ENCODE assay signal across 21 cellular contexts in the genomic region with DNA sequence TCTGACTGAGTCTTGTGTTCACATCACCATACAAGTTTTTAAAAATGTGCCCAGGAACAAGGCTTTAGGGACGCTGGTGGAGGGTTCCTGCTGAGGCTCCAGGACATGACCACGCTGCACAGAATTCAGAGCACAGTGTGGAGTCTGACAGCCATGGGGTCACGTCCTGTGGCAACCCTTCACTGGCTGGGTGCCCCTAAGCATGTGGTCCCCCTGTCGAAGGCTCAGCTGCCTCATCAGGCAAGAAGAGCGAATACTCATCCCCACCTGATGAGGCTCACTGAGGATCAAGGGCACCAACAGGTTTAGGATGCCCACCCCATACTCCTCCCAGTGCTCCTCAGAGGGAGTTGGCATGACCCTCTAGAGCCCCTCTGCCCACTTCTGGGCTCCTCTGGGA. TPM values are rescaled to one million over a fixed set of nuclear protein-coding genes. Genes with fewer than 3 reads are reported as not detected.
DNase-seq lines count a peak whose midpoint lies in the region; ATAC-seq and TF ChIP-seq lines count a peak whose summit lies in the region.
"Had no signal": no experiment of that assay in that cellular context is flagged by ENCODE, and none has a peak within 500 bp of the region (broad histone marks: within the 10 kb centered on the region; RNA-seq: fewer than 3 reads in every experiment).

No MANE protein-coding gene starts in this region.

- no peaks in the 10 kb centered on the region for H3K9me3 ChIP-seq in Karpas-422 (ENCODE audit: low read length)
- H3K9me3 ChIP-seq in spleen, result no peaks in the 10 kb centered on the region
- H3K9me3 ChIP-seq: adrenal gland, gastroesophageal sphincter, left lung, upper lobe of left lung had no signal

- H3K79me2 ChIP-seq in Karpas-422 (ENCODE audit: low read length), result no peaks in the 10 kb centered on the region

- ATAC-seq in HG03571 (IDR thresholded peaks at IDR 0.05; ENCODE audit: unreplicated experiment) (no peak), HG03196 (IDR thresholded peaks at IDR 0.05; ENCODE audit: unreplicated experiment) (no peak)
- ATAC-seq: gastroesophageal sphincter had no signal

- TF ChIP-seq POLR2A in spleen (IDR thresholded peaks at IDR 0.05), result no peak

- peak overlapping the region; percentile 44 for H3K9ac ChIP-seq in Karpas-422 (ENCODE audit: low read length)

- TF ChIP-seq CTCF in coronary artery (IDR thresholded peaks at IDR 0.05) (no peak), spleen (IDR thresholded peaks at IDR 0.05 in 8 of 11, conservative IDR thresholded peaks at IDR 0.05 in 3 of 11) (no peak)

- H3K4me3 ChIP-seq in Karpas-422 (ENCODE audit: low read length), result peak overlapping the region; percentile 49; the same call in 1 of the 2 replicates
- no peak overlapping the region for H3K4me3 ChIP-seq in coronary artery
- H3K4me3 ChIP-seq in spleen, result no peak overlapping the region
- H3K4me3 ChIP-seq: adrenal gland, gastroesophageal sphincter, left lung, upper lobe of left lung had no signal

- WGBS in spleen, 5 donors, result 83 to 87% (median 85%) methylated on average over 5 of the region's 5 CpGs

- no peaks in the 10 kb centered on the region for H3K27me3 ChIP-seq in Karpas-422 (ENCODE audit: low read length)
- peaks cover 0 to 33% (median 20%) of the 10 kb centered on the region in 7 donors for H3K27me3 ChIP-seq in spleen (replicated peaks in 1 of 7)

- DNase-seq in Karpas-422 (no peak), coronary artery (ENCODE audit: low spot score) (no peak), spleen (peak; percentile 50)
- DNase-seq: activated CD4-positive, alpha-beta T cell treated with anti-CD3 and anti-CD28 coated beads, Interleukin-2, amount 50 U/mL, for 4 hours; activated gamma-delta T cell treated with Interleukin-2 at 50 U/mL for 16 hours; AML-193; caudate nucleus; effector CD8-positive, alpha-beta T cell; IMR-90; occipital lobe; stimulated activated naive CD4-positive, alpha-beta T cell; T-helper 1 cell; upper lobe of left lung had no signal

- no peaks in the 10 kb centered on the region for H3K36me3 ChIP-seq in Karpas-422 (ENCODE audit: insufficient read depth, low read length)
- H3K36me3 ChIP-seq in spleen, result peaks cover 0 to 9% (median 0%) of the 10 kb centered on the region in 6 donors
- H3K36me3 ChIP-seq: adrenal gland, left lung had no signal

- no peaks in the 10 kb centered on the region for H3K9me2 ChIP-seq in Karpas-422 (replicated peaks; ENCODE audit: insufficient read depth, low read length)

- no peaks in the 10 kb centered on the region for H4K20me1 ChIP-seq in Karpas-422 (ENCODE audit: insufficient read depth, low read depth, low read length)

- H3K4me2 ChIP-seq in Karpas-422 (ENCODE audit: low read depth, low read length, poor library complexity, severe bottlenecking), result peak overlapping the region; percentile 61

- no peak overlapping the region for H2AFZ ChIP-seq in Karpas-422 (ENCODE audit: low read length)

- peaks cover 56% of the 10 kb centered on the region for H3K4me1 ChIP-seq in Karpas-422 (ENCODE audit: low read length)
- peaks cover 12 to 68% (median 47%) of the 10 kb centered on the region in 6 donors for H3K4me1 ChIP-seq in spleen

- intact Hi-C loops in spleen (cut with DNase I; ENCODE audit: low total_unique reads), result no loop called here

- H3K27ac ChIP-seq in Karpas-422 (ENCODE audit: low read length), result peak overlapping the region; percentile 67
- peak overlapping the region; percentile 87 to 96 for H3K27ac ChIP-seq in coronary artery
- H3K27ac ChIP-seq in spleen, result peak overlapping the region in 1 of 8 donors; percentile 90
- H3K27ac ChIP-seq: adrenal gland, HL-60 had no signal

RNA-seq across cellular contexts. Expression of gene PNMT, which starts 5.9 kb away (rescaled TPM):
- 6.8 TPM in 1 of 2 replicates, not detected in the other for total RNA-seq in Karpas-422 (2014; rRNA removed; shearing (Covaris generic); ENCODE audit: low replicate concordance)
- 1 to 10 TPM in 1 of 7 donors, under 1 TPM in 2, not detected in 4; 0.47 to 2.4 (median 0.51) TPM for total RNA-seq in spleen
- polyA plus RNA-seq in spleen, result under 1 TPM; 0.28 to 0.93 (median 0.80) TPM
- total RNA-seq: G401, IMR-90, MCF 10A had no signal
- polyA plus RNA-seq: IMR-90 had no signal

RNA-seq across cellular contexts. Expression of gene TCAP, which starts 9.0 kb away (rescaled TPM):
- total RNA-seq in Karpas-422 (2014; rRNA removed; shearing (Covaris generic); ENCODE audit: low replicate concordance), result 1.5 and 1.9 TPM in 2 replicates
- total RNA-seq in spleen, result 1 to 10 TPM; 1.5 to 3.1 (median 2.2) TPM
- 1 to 10 TPM; 1.6 to 3.2 (median 2.0) TPM for polyA plus RNA-seq in spleen

RNA-seq across cellular contexts. Expression of gene PGAP3, which starts 13.7 kb away (rescaled TPM):
- 10.6 and 20.2 TPM in 2 replicates for total RNA-seq in Karpas-422 (2014; rRNA removed; shearing (Covaris generic); ENCODE audit: low replicate concordance)
- 10 to 100 TPM; 15.5 to 27.4 (median 20.7) TPM for total RNA-seq in spleen
- polyA plus RNA-seq in spleen, result 10 to 100 TPM; 11.5 to 21.3 (median 18.3) TPM

RNA-seq across cellular contexts. Expression of gene ERBB2, which starts 25.7 kb away (rescaled TPM):
- 7.3 and 10.9 TPM in 2 replicates for total RNA-seq in Karpas-422 (2014; rRNA removed; shearing (Covaris generic); ENCODE audit: low replicate concordance)
- total RNA-seq in spleen, result 10 to 100 TPM in 5 of 7 donors, 1 to 10 TPM in 2; 8.5 to 15.9 (median 13.8) TPM
- polyA plus RNA-seq in spleen, result 1 to 10 TPM; 3.4 to 6.6 (median 4.3) TPM

RNA-seq across cellular contexts. Expression of gene STARD3, which starts 37.2 kb away (rescaled TPM):
- total RNA-seq in Karpas-422 (2014; rRNA removed; shearing (Covaris generic); ENCODE audit: low replicate concordance), result 42.9 and 43.5 TPM in 2 replicates
- 100 to 1,000 TPM in 3 of 7 donors, 10 to 100 TPM in 4; 73.9 to 166 (median 98.7) TPM for total RNA-seq in spleen
- 100 to 1,000 TPM in 2 of 3 donors, 10 to 100 TPM in 1; 59.5 to 119 (median 102) TPM for polyA plus RNA-seq in spleen
